Comparison of ENCODE assay signal across 29 cellular contexts in genomic region chr15:40812721-40813425, GRCh38. TPM values are rescaled to one million over a fixed set of nuclear protein-coding genes. Genes with fewer than 3 reads are reported as not detected.
"Had no signal": no experiment of that assay in that cellular context is flagged by ENCODE, and none has a peak within 500 bp of the region (broad histone marks: within the 10 kb centered on the region; RNA-seq: fewer than 3 reads in every experiment).

No MANE protein-coding gene starts in this region.

- H3K4me3 Mint-ChIP-seq: activated CD4-positive, alpha-beta T cell treated with anti-CD3 and anti-CD28 coated beads for 36 hours; activated CD8-positive, alpha-beta T cell treated with anti-CD3 and anti-CD28 coated beads, Interleukin-2, amount 10 ng/mL, durations not matched to agents 7 days and 5 days; activated naive CD8-positive, alpha-beta T cell treated with anti-CD3 and anti-CD28 coated beads, Interleukin-2, amount 50 U/mL, for 24 hours had no signal

- H3K27ac Mint-ChIP-seq: activated CD4-positive, alpha-beta T cell treated with anti-CD3 and anti-CD28 coated beads for 36 hours; activated CD8-positive, alpha-beta T cell treated with anti-CD3 and anti-CD28 coated beads, Interleukin-2, amount 10 ng/mL, durations not matched to agents 7 days and 5 days; activated naive CD4-positive, alpha-beta T cell treated with anti-CD3 and anti-CD28 coated beads, Interleukin-2, amount 50 U/mL, for 72 hours; activated naive CD8-positive, alpha-beta T cell treated with anti-CD3 and anti-CD28 coated beads, Interleukin-2, amount 50 U/mL, for 24 hours had no signal

- H3K36me3 Mint-ChIP-seq: activated naive CD4-positive, alpha-beta T cell treated with anti-CD3 and anti-CD28 coated beads, Interleukin-2, amount 50 U/mL, for 72 hours had no signal

- H3K9me3 Mint-ChIP-seq: activated naive CD4-positive, alpha-beta T cell treated with anti-CD3 and anti-CD28 coated beads, Interleukin-2, amount 50 U/mL, for 72 hours; activated naive CD8-positive, alpha-beta T cell treated with anti-CD3 and anti-CD28 coated beads, Interleukin-2, amount 50 U/mL, for 24 hours had no signal

- DNase-seq: activated CD4-positive, alpha-beta T cell treated with anti-CD3 and anti-CD28 coated beads for 36 hours; activated CD4-positive, CD25-positive, alpha-beta regulatory T cell; activated CD8-positive, alpha-beta memory T cell treated with anti-CD3 and anti-CD28 coated beads, Interleukin-2, amount 50 U/mL, for 48 hours; activated CD8-positive, alpha-beta T cell treated with anti-CD3 and anti-CD28 coated beads, Interleukin-2, amount 10 ng/mL, durations not matched to agents 7 days and 5 days; activated effector memory CD4-positive, alpha-beta T cell treated with anti-CD3 and anti-CD28 coated beads, Interleukin-2, amount 50 U/mL, for 16 hours; activated naive CD4-positive, alpha-beta T cell treated with Interleukin-2 at 50 U/mL for 16 hours; activated naive CD8-positive, alpha-beta T cell treated with anti-CD3 and anti-CD28 coated beads, Interleukin-2, amount 50 U/mL, for 24 hours; activated T-cell treated with anti-CD3 and anti-CD28 coated beads, Interleukin-2, amount 50 U/mL, for 1 hour; amniotic stem cell; body of pancreas; NCI-H1092; NCI-H1417; NCI-H1930; NCI-H2171 treated with DMSO at 0.1 percent for 48 hours; NCI-H510A treated with DMSO at 0.1 percent for 48 hours; NCI-H69; NK-92 treated with Interleukin-12 subunit alpha and Interleukin-12 subunit beta, amount 100 ng/mL, for 24 hours; OCI-M1; Right ventricle myocardium superior; RPMI8226; SJCRH30; SK-N-SH; T-helper 1 cell had no signal

- H3K4me2 ChIP-seq: KMS-11, SK-N-SH had no signal

- H3K27me3 Mint-ChIP-seq: activated CD4-positive, alpha-beta T cell treated with anti-CD3 and anti-CD28 coated beads for 36 hours; activated naive CD8-positive, alpha-beta T cell treated with anti-CD3 and anti-CD28 coated beads, Interleukin-2, amount 50 U/mL, for 24 hours had no signal

- ATAC-seq: activated CD4-positive, alpha-beta T cell treated with anti-CD3 and anti-CD28 coated beads for 36 hours; activated CD8-positive, alpha-beta T cell treated with anti-CD3 and anti-CD28 coated beads, Interleukin-2, amount 10 ng/mL, durations not matched to agents 7 days and 5 days; activated naive CD4-positive, alpha-beta T cell treated with anti-CD3 and anti-CD28 coated beads, Interleukin-2, amount 50 U/mL, for 72 hours; activated naive CD8-positive, alpha-beta T cell treated with anti-CD3 and anti-CD28 coated beads, Interleukin-2, amount 50 U/mL, for 24 hours; body of pancreas; Panc1 had no signal

- H3K27ac ChIP-seq: ascending aorta, body of pancreas, KMS-11, SJCRH30 had no signal

- H3K9ac ChIP-seq: KMS-11, SK-N-SH had no signal

- H3K36me3 ChIP-seq: SJCRH30 had no signal

- H3K9me3 ChIP-seq: ascending aorta, body of pancreas, SJCRH30, SK-N-SH had no signal

- H3K27me3 ChIP-seq: ascending aorta, body of pancreas, SJCRH30 had no signal

- H3K4me3 ChIP-seq: ascending aorta, body of pancreas, SJCRH30 had no signal

RNA-seq across cellular contexts. Expression of gene PPP1R14D, which starts 15.6 kb away (rescaled TPM):
- total RNA-seq: activated CD4-positive, alpha-beta T cell treated with anti-CD3 and anti-CD28 coated beads for 36 hours; activated CD8-positive, alpha-beta T cell treated with anti-CD3 and anti-CD28 coated beads, Interleukin-2, amount 10 ng/mL, durations not matched to agents 7 days and 5 days; activated naive CD4-positive, alpha-beta T cell treated with anti-CD3 and anti-CD28 coated beads, Interleukin-2, amount 50 U/mL, for 72 hours; ascending aorta; body of pancreas; bronchial epithelial cell; MCF 10A; Right ventricle myocardium superior; SJCRH30 had no signal
- polyA plus RNA-seq: SK-N-SH had no signal

RNA-seq across cellular contexts. Expression of gene SPINT1, which starts 31.0 kb away (rescaled TPM):
- total RNA-seq: SJCRH30 had no signal

RNA-seq across cellular contexts. Expression of gene C15orf62, which starts 43.1 kb away (rescaled TPM):
- total RNA-seq: ascending aorta had no signal
- polyA plus RNA-seq: SK-N-SH had no signal
